8 cellular contexts compared by ENCODE assay signal in the genomic region with DNA sequence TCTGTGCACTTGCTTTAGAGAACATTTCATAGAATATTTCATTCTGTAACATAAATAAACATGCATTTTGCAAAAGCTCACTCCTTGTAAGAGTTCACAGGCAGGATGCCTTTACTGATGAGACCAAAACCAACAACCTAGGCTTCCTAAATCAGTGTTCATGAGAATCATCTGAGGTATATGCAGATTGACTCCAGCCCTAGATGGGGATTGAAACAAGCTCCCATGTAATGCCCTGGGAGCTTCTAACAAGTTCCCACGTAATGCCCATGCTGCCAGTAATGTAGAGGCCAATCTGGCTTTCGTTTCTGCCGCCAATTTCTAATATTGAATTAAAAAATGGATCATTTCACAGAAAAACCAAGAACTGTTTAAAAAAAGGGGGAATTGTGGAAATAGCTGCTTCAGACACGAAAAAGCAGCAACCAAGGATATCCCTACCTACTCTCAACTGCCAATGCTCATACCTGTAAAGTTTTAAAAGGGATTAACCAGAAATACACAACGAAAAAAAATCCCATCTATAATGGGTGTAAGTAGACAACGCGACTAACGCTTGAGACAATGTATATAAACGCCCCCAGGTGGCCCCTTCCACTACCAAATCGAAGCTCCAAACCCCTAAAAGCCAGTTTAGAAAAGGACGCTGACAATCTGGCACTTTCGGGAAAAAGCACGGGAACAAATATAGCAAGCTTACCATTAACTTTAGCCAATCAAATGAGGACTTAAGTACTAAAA.
A peak's percentile ranks its signal among the peaks of the same experiment; 100 is the strongest.
DNase-seq lines count a peak whose midpoint lies in the region; ATAC-seq and TF ChIP-seq lines count a peak whose summit lies in the region.

No MANE protein-coding gene starts in this region.

- H3K27ac ChIP-seq in KOPT-K1 (ENCODE audit: low read depth, low read length, poor library complexity, severe bottlenecking) (peak overlapping the region; percentile 99), substantia nigra (ENCODE audit: low read depth, low read length, poor library complexity, severe bottlenecking) (no peak overlapping the region)

- no peak overlapping the region for H3K4me3 ChIP-seq in mucosa of stomach (ENCODE audit: low read length)

- H3K27ac Mint-ChIP-seq in activated CD8-positive, alpha-beta T cell treated with anti-CD3 and anti-CD28 coated beads for 36 hours = no peak overlapping the region

- H3K9me3 ChIP-seq in ES-I3 (ENCODE audit: control insufficient read depth, insufficient read depth, low read length) (no peaks in the 10 kb centered on the region), KOPT-K1 (ENCODE audit: insufficient read depth, low read length, poor library complexity, severe bottlenecking) (no peaks in the 10 kb centered on the region), mucosa of stomach (ENCODE audit: control insufficient read depth, low read length) (no peaks in the 10 kb centered on the region)

- CTCF ChIA-PET in activated CD8-positive, alpha-beta T cell treated with anti-CD3 and anti-CD28 coated beads for 36 hours (lab: Charles Lee) = interaction anchor here (0.7 to 2.0 kb wide), 4 partner anchors 8 to 71 kb away, joined by 3 to 12 read pairs (median 4); a partner anchor contains a TSS

- intact Hi-C loops in activated CD8-positive, alpha-beta T cell treated with anti-CD3 and anti-CD28 coated beads for 36 hours (cut with micrococcal nuclease) = loop anchor here (2.0 to 5.0 kb wide), 4 partner anchors 19 to 73 kb away; a partner anchor contains a TSS

- H3K36me3 ChIP-seq in ES-I3 (ENCODE audit: insufficient read depth, low read length) (no peaks in the 10 kb centered on the region), KOPT-K1 (ENCODE audit: insufficient read depth, low read length) (no peaks in the 10 kb centered on the region), mucosa of stomach (ENCODE audit: control insufficient read depth, insufficient read depth, low read length) (no peaks in the 10 kb centered on the region)

- H3K9me3 Mint-ChIP-seq in activated CD8-positive, alpha-beta T cell treated with anti-CD3 and anti-CD28 coated beads for 36 hours = no peaks in the 10 kb centered on the region

- no peak for ATAC-seq in activated CD8-positive, alpha-beta T cell treated with anti-CD3 and anti-CD28 coated beads for 36 hours
- ATAC-seq in GM21367 (IDR thresholded peaks at IDR 0.05; ENCODE audit: unreplicated experiment) (no peak), HG03520 (IDR thresholded peaks at IDR 0.05; ENCODE audit: unreplicated experiment) (no peak)

- peaks cover 2% of the 10 kb centered on the region for H3K36me3 Mint-ChIP-seq in activated CD8-positive, alpha-beta T cell treated with anti-CD3 and anti-CD28 coated beads for 36 hours (ENCODE audit: low read depth)

- no peaks in the 10 kb centered on the region for H3K27me3 Mint-ChIP-seq in activated CD8-positive, alpha-beta T cell treated with anti-CD3 and anti-CD28 coated beads for 36 hours

- POLR2A ChIA-PET in activated CD8-positive, alpha-beta T cell treated with anti-CD3 and anti-CD28 coated beads for 36 hours (lab: Charles Lee) = interaction anchor here (0.6 to 11.2 kb wide), 53 partner anchors 8 to 1597 kb away, joined by 3 to 242 read pairs (median 6); partner anchors contain the start of gene HMGN4

- no peak overlapping the region for H3K4me3 Mint-ChIP-seq in activated CD8-positive, alpha-beta T cell treated with anti-CD3 and anti-CD28 coated beads for 36 hours

- H3K9ac ChIP-seq in ES-I3 (ENCODE audit: low read depth, low read length) = peak overlapping the region; percentile 74
- peak overlapping the region; percentile 19 for H3K9ac ChIP-seq in mucosa of stomach (ENCODE audit: low read length)

- H3K4me1 ChIP-seq in ES-I3 (ENCODE audit: insufficient read depth, low read length) = 0 out of 2 replicates have a peak, but pooled peaks cover 1% of the 10 kb centered on the region
- peaks cover 13% of the 10 kb centered on the region for H3K4me1 ChIP-seq in mucosa of stomach (ENCODE audit: control insufficient read depth, insufficient read depth, low read length)

- peaks cover 15% of the 10 kb centered on the region for H3K4me1 Mint-ChIP-seq in activated CD8-positive, alpha-beta T cell treated with anti-CD3 and anti-CD28 coated beads for 36 hours (ENCODE audit: low read depth)

- peak; percentile 55 for DNase-seq in activated CD8-positive, alpha-beta T cell treated with anti-CD3 and anti-CD28 coated beads for 36 hours
- DNase-seq in inferior parietal cortex (ENCODE audit: extremely low spot score) (no peak), substantia nigra (lab: John Stamatoyannopoulos, UW) (no peak)

- TF ChIP-seq CTCF in activated CD8-positive, alpha-beta T cell treated with anti-CD3 and anti-CD28 coated beads for 36 hours (IDR thresholded peaks at IDR 0.05) = no peak

- peaks cover 13% of the 10 kb centered on the region for H3K27me3 ChIP-seq in mucosa of stomach (ENCODE audit: control insufficient read depth, insufficient read depth, low read length)
